9 cellular contexts compared by ENCODE assay signal in the genomic region with DNA sequence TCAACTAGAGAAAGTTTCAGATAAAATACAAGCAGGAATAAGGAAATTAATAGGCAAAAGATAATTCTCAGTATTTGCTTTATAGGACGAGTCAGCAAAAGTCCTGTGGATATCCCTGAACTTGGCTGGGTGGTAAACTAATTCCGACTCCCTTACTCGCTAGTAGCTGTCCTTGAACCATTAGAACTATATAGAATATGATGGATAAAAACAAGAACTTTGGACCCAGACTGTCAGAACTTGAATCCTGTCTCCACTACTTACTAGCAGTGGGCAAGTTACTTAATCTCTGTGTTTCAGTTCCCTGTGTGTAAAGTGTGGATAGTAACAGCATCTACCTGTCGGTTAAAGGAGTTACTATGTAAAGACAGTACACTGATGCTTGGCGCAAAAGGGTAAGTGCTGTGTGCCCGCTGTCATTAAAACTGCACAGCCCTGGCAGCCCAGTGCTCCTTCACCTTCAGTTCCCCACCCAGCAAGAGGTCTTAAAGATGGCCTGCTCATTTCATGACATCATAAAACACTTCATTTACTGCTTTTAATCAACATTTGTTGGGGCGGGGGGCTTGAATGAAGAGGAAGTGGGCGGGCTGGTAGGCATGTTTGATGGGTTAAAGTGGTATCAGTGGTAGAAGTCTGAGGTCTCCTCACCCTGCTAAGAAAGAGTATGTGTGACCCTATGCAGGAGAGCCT. TPM values are rescaled to one million over a fixed set of nuclear protein-coding genes. Genes with fewer than 3 reads are reported as not detected.
DNase-seq lines count a peak whose midpoint lies in the region; ATAC-seq and TF ChIP-seq lines count a peak whose summit lies in the region.
"Had no signal": no experiment of that assay in that cellular context is flagged by ENCODE, and none has a peak within 500 bp of the region (broad histone marks: within the 10 kb centered on the region; RNA-seq: fewer than 3 reads in every experiment).

No MANE protein-coding gene starts in this region.

- intact Hi-C loops in left lung (cut with DNase I) (loop anchor here in 1 of 2 donors (5.0 to 10.0 kb wide), 3 partner anchors 42 to 355 kb away; no protein-coding TSS in a partner anchor), testis (cut with DNase I; ENCODE audit: low total_unique reads) (loop anchor here (10.0 kb wide), 2 partner anchors 45 to 265 kb away; no protein-coding TSS in a partner anchor)

- H3K9me3 ChIP-seq in left lung, result no peaks in the 10 kb centered on the region
- H3K9me3 ChIP-seq in testis, result no peaks in the 10 kb centered on the region

- peak overlapping the region; percentile 91 for H3K4me3 Mint-ChIP-seq in T-helper 2 cell treated with Interferon-gamma antibody and Interleukin-4, amounts not matched to agents 5 μg/mL and 100 μg/mL, for 36 hours

- H3K4me1 ChIP-seq in left lung (peaks cover 54 to 66% of the 10 kb centered on the region in 2 donors), testis (peaks cover 45% of the 10 kb centered on the region)

- H3K4me1 Mint-ChIP-seq in T-helper 2 cell treated with Interferon-gamma antibody and Interleukin-4, amounts not matched to agents 5 μg/mL and 100 μg/mL, for 36 hours (ENCODE audit: low read depth), result peaks cover 12% of the 10 kb centered on the region

- TF ChIP-seq POLR2A in testis (IDR thresholded peaks at IDR 0.05), result no peak

- in situ Hi-C loops in astrocyte of the cerebellum (cut with HindIII; ENCODE audit: low sequenced_read_pairs), result loop anchor here (10.0 kb wide), 1 partner anchor 165 kb away; no protein-coding TSS in a partner anchor

- H3K36me3 Mint-ChIP-seq in T-helper 2 cell treated with Interferon-gamma antibody and Interleukin-4, amounts not matched to agents 5 μg/mL and 100 μg/mL, for 36 hours (ENCODE audit: low read depth), result no peaks in the 10 kb centered on the region

- H3K27ac ChIP-seq in left lung (peak overlapping the region; percentile 88 to 91), testis (peak overlapping the region; percentile 88 to 91)

- WGBS in testis, 2 donors, result 64 to 70% methylated on average over 8 of the region's 8 CpGs

- no peak for ATAC-seq in left lung

- H3K27me3 ChIP-seq in left lung (peaks cover 0 to 27% of the 10 kb centered on the region in 2 donors), testis (no peaks in the 10 kb centered on the region)

- H3K27me3 Mint-ChIP-seq in T-helper 2 cell treated with Interferon-gamma antibody and Interleukin-4, amounts not matched to agents 5 μg/mL and 100 μg/mL, for 36 hours (ENCODE audit: low read depth), result peaks cover 46% of the 10 kb centered on the region

- H3K9me3 Mint-ChIP-seq in T-helper 2 cell treated with Interferon-gamma antibody and Interleukin-4, amounts not matched to agents 5 μg/mL and 100 μg/mL, for 36 hours, result no peaks in the 10 kb centered on the region

- H3K4me3 ChIP-seq in astrocyte of the cerebellum (ENCODE audit: low read depth, low read length) (peak overlapping the region; percentile 97), left lung (peak overlapping the region; percentile 89 to 97), testis (peak overlapping the region; percentile 71 to 83)

- no peaks in the 10 kb centered on the region for H3K36me3 ChIP-seq in left lung
- H3K36me3 ChIP-seq in testis (ENCODE audit: low read depth, missing control alignments), result no peaks in the 10 kb centered on the region

- TF ChIP-seq CTCF in astrocyte of the cerebellum (IDR thresholded peaks at IDR 0.05; ENCODE audit: low read depth, low read length, missing control alignments) (no peak), left lung (IDR thresholded peaks at IDR 0.05) (no peak), testis (IDR thresholded peaks at IDR 0.05) (no peak)

- no peak overlapping the region for H3K27ac Mint-ChIP-seq in T-helper 2 cell treated with Interferon-gamma antibody and Interleukin-4, amounts not matched to agents 5 μg/mL and 100 μg/mL, for 36 hours

- DNase-seq in T-helper 2 cell treated with Interferon-gamma antibody and Interleukin-4, amounts not matched to agents 5 μg/mL and 100 μg/mL, for 36 hours (ENCODE audit: low spot score), result no peak
- DNase-seq in T-helper 2 cell (no peak), astrocyte of the cerebellum (ENCODE audit: low read depth) (no peak), left lung (no peak), testis (no peak), NCI-H2227 (lab: John Stamatoyannopoulos, UW; ENCODE audit: unreplicated experiment) (no peak), DMS79 treated with DMSO at 0.1 percent for 48 hours (lab: John Stamatoyannopoulos, UW) (no peak), hippocampal formation (lab: John Stamatoyannopoulos, UW) (no peak)
- DNase-seq: NCI-H1436 treated with DMSO at 0.1 percent for 48 hours had no signal

RNA-seq across cellular contexts. Expression of gene TPM1, which starts 7.3 kb away (rescaled TPM):
- total RNA-seq in left lung (100 to 1,000 TPM; 196 to 330 TPM), testis (100 to 1,000 TPM; 126 TPM)
- polyA plus RNA-seq in testis (ENCODE audit: insufficient read depth, low read depth, low replicate concordance), result 135 TPM
